20 cellular contexts compared by ENCODE assay signal in the genomic region with DNA sequence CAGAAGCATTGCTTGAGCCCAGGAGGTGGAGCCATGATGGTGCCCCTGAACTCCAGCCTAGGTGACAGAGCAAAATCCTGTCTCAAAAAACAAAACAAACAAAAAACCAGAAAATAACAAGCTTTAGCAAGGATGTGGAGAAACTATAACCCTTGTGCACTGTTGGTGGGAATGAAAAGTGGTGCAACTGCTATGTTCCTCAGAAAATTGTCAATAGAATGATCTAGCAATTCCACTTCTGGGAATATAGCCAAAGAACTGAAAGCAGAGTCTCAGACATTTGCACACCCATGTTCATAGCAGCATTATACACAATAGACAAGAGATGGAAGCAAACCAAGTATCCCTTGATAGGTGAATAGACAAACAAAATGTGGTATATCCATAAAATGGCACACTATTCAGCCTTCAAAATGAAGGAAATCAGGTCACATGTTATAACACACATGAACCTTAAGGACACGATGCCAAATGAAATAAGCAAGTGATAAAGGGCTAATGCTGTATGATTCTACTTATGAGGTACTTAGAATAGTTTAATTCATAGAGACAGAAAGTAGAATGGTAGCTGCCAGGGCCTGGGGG. TPM values are rescaled to one million over a fixed set of nuclear protein-coding genes. Genes with fewer than 3 reads are reported as not detected.
DNase-seq lines count a peak whose midpoint lies in the region; ATAC-seq and TF ChIP-seq lines count a peak whose summit lies in the region.
"Had no signal": no experiment of that assay in that cellular context is flagged by ENCODE, and none has a peak within 500 bp of the region (broad histone marks: within the 10 kb centered on the region; RNA-seq: fewer than 3 reads in every experiment).

No MANE protein-coding gene starts in this region.

- ATAC-seq in sciatic nerve (no peak), HG03196 (IDR thresholded peaks at IDR 0.05; ENCODE audit: unreplicated experiment) (no peak), GM19324 (IDR thresholded peaks at IDR 0.05; ENCODE audit: low FRiP score, unreplicated experiment) (no peak)
- ATAC-seq: A549; CD8-positive, alpha-beta T cell; HCT116; PC-3 had no signal

- H3K9me3 ChIP-seq in HEK293 (ENCODE audit: control insufficient read depth, insufficient read depth, low read depth, low read length), result no peaks in the 10 kb centered on the region
- H3K9me3 ChIP-seq: A549, BLaER1 had no signal

- DNase-seq in AG10803 (ENCODE audit: low read depth) (peak; percentile 13), cardiac fibroblast (ENCODE audit: low read depth in 2 of 2) (peak; percentile 4 to 31), foreskin melanocyte (peak; percentile 67), globus pallidus (ENCODE audit: low spot score) (no peak), sciatic nerve (ENCODE audit: low spot score) (no peak)
- DNase-seq: CD8-positive, alpha-beta T cell; GOT3; NCI-H1105 treated with DMSO at 0.1 percent for 48 hours; NCI-H1694; NCI-H510A treated with DMSO at 0.1 percent for 48 hours; NCI-H774; PC-3; SIG-M5 had no signal

- H3K27ac ChIP-seq in HEK293 (ENCODE audit: extremely low read depth, low read depth, low read length), result no peak overlapping the region
- H3K27ac ChIP-seq: A549, BLaER1, RWPE1 had no signal

- TF ChIP-seq CTCF in AG10803 (conservative IDR thresholded peaks at IDR 0.05; ENCODE audit: low read length), result no peak
- no peak for TF ChIP-seq CTCF in HEK293 (tag by site-specific recombination; IDR thresholded peaks at IDR 0.05)
- no peak for TF ChIP-seq CTCF in cardiac fibroblast (IDR thresholded peaks at IDR 0.05; ENCODE audit: low read depth, low read length)

- intact Hi-C loops in sciatic nerve (cut with DNase I), result no loop called here

- POLR2A ChIA-PET in HEK293 (lab: Yijun Ruan, JAX), result no interaction called here

- H3K4me1 ChIP-seq in HEK293 (ENCODE audit: control insufficient read depth, insufficient read depth, low read length), result no peaks in the 10 kb centered on the region
- H3K4me1 ChIP-seq: A549, BLaER1 had no signal

- CTCF ChIA-PET in HEK293 (lab: Yijun Ruan, JAX), result interaction anchor here (0.6 to 1.0 kb wide), 3 partner anchors 24 to 152 kb away, joined by 3 to 7 read pairs (median 5); no protein-coding TSS in a partner anchor

- peaks cover 13 to 30% of the 10 kb centered on the region in 2 experiments; a peak in 2 of 3 replicates for H3K36me3 ChIP-seq in HEK293 (ENCODE audit: control insufficient read depth in 2 of 2, insufficient read depth in 1 of 2, low read length in 2 of 2)

- H3K4me3 ChIP-seq in AG10803 (ENCODE audit: low read length) (no peak overlapping the region), HEK293 (ENCODE audit: low read depth, low read length) (no peak overlapping the region), cardiac fibroblast (replicated peaks in 1 of 2; ENCODE audit: low read depth in 2 of 2, low read length in 2 of 2) (no peak overlapping the region)
- H3K4me3 ChIP-seq: A549, BLaER1 had no signal

TF ChIP-seq in HEK293, 187 proteins besides CTCF, POLR2A, EP300 and RAD21:
- TF ChIP-seq ZNF324 (tag by site-specific recombination; IDR thresholded peaks at IDR 0.05) (no peak), ZNF146 (tag by site-specific recombination; IDR thresholded peaks at IDR 0.05) (peak; percentile 71; the same call in 1 of the 2 replicates), ZIC2 (tag by site-specific recombination; IDR thresholded peaks at IDR 0.05) (no peak)

RNA-seq across cellular contexts. Expression of a gene that starts 15.9 kb away (rescaled TPM):
- total RNA-seq in sciatic nerve, result 28.0 TPM

RNA-seq across cellular contexts. Expression of a gene that starts 27.7 kb away (rescaled TPM):
- 130 TPM for total RNA-seq in sciatic nerve

RNA-seq across cellular contexts. Expression of a gene that starts 42.1 kb away (rescaled TPM):
- 30.6 TPM for total RNA-seq in sciatic nerve

Comparison
In these comparisons a context has a peak if more than half of its experiments do, and no peak if none do; other contexts are left out.
1. DNase-seq: peak in AG10803 (single experiment), cardiac fibroblast (2 of 2) and foreskin melanocyte (single experiment); none in globus pallidus (single experiment) and sciatic nerve (single experiment).